In genomic region chr12:19893514-19893913, GRCh38 we compare ENCODE assay signal across 10 cellular contexts.
DNase-seq lines count a peak whose midpoint lies in the region; TF ChIP-seq lines count a peak whose summit lies in the region.
"Had no signal": no experiment of that assay in that cellular context is flagged by ENCODE, and none has a peak within 500 bp of the region (broad histone marks: within the 10 kb centered on the region; RNA-seq: fewer than 3 reads in every experiment).

No MANE protein-coding gene starts in this region.

- H3K4me3 ChIP-seq in Loucy (ENCODE audit: low read length, poor library complexity, severe bottlenecking) (no peak overlapping the region), choroid plexus epithelial cell (ENCODE audit: low read depth, low read length) (no peak overlapping the region), dorsolateral prefrontal cortex (no peak overlapping the region), colonic mucosa (no peak overlapping the region)

- H3K4me2 ChIP-seq in Loucy (ENCODE audit: low read depth, low read length, poor library complexity, severe bottlenecking), result no peak overlapping the region

- CTCF ChIA-PET in activated naive CD4-positive, alpha-beta T cell treated with anti-CD3 and anti-CD28 coated beads, Interleukin-2, amount 10 ng/mL, durations not matched to agents 7 days and 5 days (lab: Charles Lee), result no interaction called here

- DNase-seq in GM03348 (ENCODE audit: low spot score) (peak; percentile 70), choroid plexus epithelial cell (ENCODE audit: low read depth) (peak; percentile 87), non-pigmented ciliary epithelial cell (ENCODE audit: low read depth) (peak; percentile 23), dorsolateral prefrontal cortex (no peak), colonic mucosa (no peak), NCI-H748 treated with DMSO at 0.1 percent for 48 hours (lab: John Stamatoyannopoulos, UW) (no peak)
- DNase-seq in activated naive CD4-positive, alpha-beta T cell treated with anti-CD3 and anti-CD28 coated beads, Interleukin-2, amount 10 ng/mL, durations not matched to agents 7 days and 5 days, result no peak
- DNase-seq: occipital lobe; stimulated activated naive CD4-positive, alpha-beta T cell treated with Interleukin-2 at 50 U/mL for 16 hours had no signal

- no peak overlapping the region for H3K9ac ChIP-seq in Loucy (ENCODE audit: low read depth, low read length, poor library complexity, severe bottlenecking)
- no peak overlapping the region for H3K9ac ChIP-seq in colonic mucosa (ENCODE audit: low read depth in 2 of 2, low read length in 2 of 2)

- H3K9me3 ChIP-seq in Loucy (ENCODE audit: insufficient read depth, low read depth, low read length) (no peaks in the 10 kb centered on the region), colonic mucosa (no peaks in the 10 kb centered on the region)

- H2AFZ ChIP-seq in Loucy (ENCODE audit: low read length), result 0 out of 2 replicates have a peak overlapping the region, but pooled peaks have one; percentile 18

- no peak overlapping the region for H3K27ac ChIP-seq in dorsolateral prefrontal cortex
- no peak overlapping the region for H3K27ac ChIP-seq in colonic mucosa

- H3K27me3 ChIP-seq in Loucy (ENCODE audit: insufficient read depth, low read length, poor library complexity, severe bottlenecking) (no peaks in the 10 kb centered on the region), dorsolateral prefrontal cortex (no peaks in the 10 kb centered on the region), colonic mucosa (no peaks in the 10 kb centered on the region)

- H3K4me1 ChIP-seq in Loucy (ENCODE audit: insufficient read depth, low read length, poor library complexity, severe bottlenecking), result no peaks in the 10 kb centered on the region
- H3K4me1 ChIP-seq in colonic mucosa, result no peaks in the 10 kb centered on the region

- H3K36me3 ChIP-seq in Loucy (ENCODE audit: insufficient read depth, low read length), result no peaks in the 10 kb centered on the region
- H3K36me3 ChIP-seq in colonic mucosa, result no peaks in the 10 kb centered on the region

- H3K79me2 ChIP-seq in Loucy (ENCODE audit: insufficient read depth, low read length), result no peaks in the 10 kb centered on the region

- H3K36me3 Mint-ChIP-seq in activated naive CD4-positive, alpha-beta T cell treated with anti-CD3 and anti-CD28 coated beads, Interleukin-2, amount 10 ng/mL, durations not matched to agents 7 days and 5 days, result no peaks in the 10 kb centered on the region

- H3K4me1 Mint-ChIP-seq in activated naive CD4-positive, alpha-beta T cell treated with anti-CD3 and anti-CD28 coated beads, Interleukin-2, amount 10 ng/mL, durations not matched to agents 7 days and 5 days, result no peaks in the 10 kb centered on the region

- H3K27me3 Mint-ChIP-seq in activated naive CD4-positive, alpha-beta T cell treated with anti-CD3 and anti-CD28 coated beads, Interleukin-2, amount 10 ng/mL, durations not matched to agents 7 days and 5 days, result peaks cover 5% of the 10 kb centered on the region

- no peaks in the 10 kb centered on the region for H3F3A ChIP-seq in Loucy (ENCODE audit: low read depth)

- peak; percentile 37 for TF ChIP-seq CTCF in Loucy (conservative IDR thresholded peaks at IDR 0.05; ENCODE audit: low read length)
- TF ChIP-seq CTCF in choroid plexus epithelial cell (conservative IDR thresholded peaks at IDR 0.05; ENCODE audit: low read depth, low read length), result peak; percentile 65
- TF ChIP-seq CTCF in dorsolateral prefrontal cortex (IDR thresholded peaks at IDR 0.05 in 54 of 56, conservative IDR thresholded peaks at IDR 0.05 in 2 of 56; ENCODE audit: low read depth in 1 of 56, partially characterized antibody in 56 of 56), result peak in 1 of 56 donors; percentile 25
- TF ChIP-seq CTCF in colonic mucosa (IDR thresholded peaks at IDR 0.05), result no peak

- H3K4me3 Mint-ChIP-seq in activated naive CD4-positive, alpha-beta T cell treated with anti-CD3 and anti-CD28 coated beads, Interleukin-2, amount 10 ng/mL, durations not matched to agents 7 days and 5 days, result no peak overlapping the region

- intact Hi-C loops in dorsolateral prefrontal cortex (cut with DNase I), result no loop called here
- intact Hi-C loops in colonic mucosa (cut with DNase I), result loop anchor here (10.0 kb wide), 1 partner anchor 139 kb away; no protein-coding TSS in a partner anchor

- H3K27ac Mint-ChIP-seq in activated naive CD4-positive, alpha-beta T cell treated with anti-CD3 and anti-CD28 coated beads, Interleukin-2, amount 10 ng/mL, durations not matched to agents 7 days and 5 days, result no peak overlapping the region

- H3K9me3 Mint-ChIP-seq in activated naive CD4-positive, alpha-beta T cell treated with anti-CD3 and anti-CD28 coated beads, Interleukin-2, amount 10 ng/mL, durations not matched to agents 7 days and 5 days, result no peaks in the 10 kb centered on the region

- no peaks in the 10 kb centered on the region for H3K9me2 ChIP-seq in Loucy (replicated peaks; ENCODE audit: low read depth, low read length)

- no peaks in the 10 kb centered on the region for H4K20me1 ChIP-seq in Loucy (ENCODE audit: insufficient read depth, low read length, poor library complexity, severe bottlenecking)

Comparison
In these comparisons a context has a peak if more than half of its experiments do, and no peak if none do; other contexts are left out.
1. DNase-seq: peak in GM03348 (single experiment), choroid plexus epithelial cell (single experiment) and non-pigmented ciliary epithelial cell (single experiment); none in dorsolateral prefrontal cortex (0 of 10), colonic mucosa (single experiment), activated naive CD4-positive, alpha-beta T cell treated with anti-CD3 and anti-CD28 coated beads, Interleukin-2, amount 10 ng/mL, durations not matched to agents 7 days and 5 days (single experiment) and NCI-H748 treated with DMSO at 0.1 percent for 48 hours (single experiment).